ENCODE assay signal across 8 cellular contexts in genomic region chr12:118377891-118378470, GRCh38. TPM values are rescaled to one million over a fixed set of nuclear protein-coding genes. Genes with fewer than 3 reads are reported as not detected.
A peak's percentile ranks its signal among the peaks of the same experiment; 100 is the strongest.
DNase-seq lines count a peak whose midpoint lies in the region; ATAC-seq and TF ChIP-seq lines count a peak whose summit lies in the region.

No MANE protein-coding gene starts in this region.

- peaks cover 29% of the 10 kb centered on the region for H3K4me1 Mint-ChIP-seq in stimulated activated memory B cell treated with anti-CD40 and anti-IgM and Interleukin-4, amounts not matched to agents 10 μg/mL and 1 μg/mL and 100 μg/mL, for 72 hours

- peak overlapping the region; percentile 91 to 99 (median 96) for H3K4me3 ChIP-seq in BLaER1 treated with 17β-estradiol and CSF1 and Interleukin-3, amounts not matched to agents 10 nM and 100 nM
- H3K4me3 ChIP-seq in HEK293 (ENCODE audit: low read depth, low read length) = peak overlapping the region; percentile 91
- peak overlapping the region; percentile 86 for H3K4me3 ChIP-seq in OCI-LY1 (ENCODE audit: low read depth, low read length, poor library complexity, severe bottlenecking)
- H3K4me3 ChIP-seq in epithelial cell of proximal tubule (ENCODE audit: low read depth, low read length) = peak overlapping the region; percentile 83

- peaks cover 38 to 48% (median 46%) of the 10 kb centered on the region in 11 experiments for H3K36me3 ChIP-seq in BLaER1 treated with 17β-estradiol and CSF1 and Interleukin-3, amounts not matched to agents 10 nM and 100 nM
- peaks cover 22 to 37% of the 10 kb centered on the region in 2 experiments for H3K36me3 ChIP-seq in HEK293 (ENCODE audit: control insufficient read depth in 2 of 2, insufficient read depth in 1 of 2, low read length in 2 of 2)
- H3K36me3 ChIP-seq in OCI-LY1 (ENCODE audit: insufficient read depth, low read length) = peaks cover 35% of the 10 kb centered on the region

- ATAC-seq in stimulated activated memory B cell treated with anti-CD40 and anti-IgM and Interleukin-4, amounts not matched to agents 10 μg/mL and 1 μg/mL and 100 μg/mL, for 72 hours = no peak
- ATAC-seq in HG02763 (IDR thresholded peaks at IDR 0.05; ENCODE audit: unreplicated experiment) = no peak

- H4K20me1 ChIP-seq in BLaER1 treated with 17β-estradiol and CSF1 and Interleukin-3, amounts not matched to agents 10 nM and 100 nM = peaks cover 18 to 59% (median 34%) of the 10 kb centered on the region in 11 experiments; a peak in 21 of 22 replicates
- no peaks in the 10 kb centered on the region for H4K20me1 ChIP-seq in OCI-LY1 (ENCODE audit: insufficient read depth, low read length)

- H3K4me1 ChIP-seq in BLaER1 treated with 17β-estradiol and CSF1 and Interleukin-3, amounts not matched to agents 10 nM and 100 nM = peaks cover 21 to 34% (median 26%) of the 10 kb centered on the region in 10 experiments
- H3K4me1 ChIP-seq in HEK293 (ENCODE audit: control insufficient read depth, insufficient read depth, low read length) (peaks cover 4% of the 10 kb centered on the region; the same call in 1 of the 2 replicates), OCI-LY1 (ENCODE audit: insufficient read depth, low read length, severe bottlenecking) (peaks cover 35% of the 10 kb centered on the region)

- H3K27ac Mint-ChIP-seq in stimulated activated memory B cell treated with anti-CD40 and anti-IgM and Interleukin-4, amounts not matched to agents 10 μg/mL and 1 μg/mL and 100 μg/mL, for 72 hours = peak overlapping the region; percentile 99

- DNase-seq in activated T-cell treated with anti-CD3 and anti-CD28 coated beads for 24 hours (ENCODE audit: low read depth) (peak; percentile 62), epithelial cell of proximal tubule (ENCODE audit: low read depth) (no peak), myocyte (ENCODE audit: low read depth) (peak; percentile 85)

- H3F3A ChIP-seq in OCI-LY1 (ENCODE audit: insufficient read depth, low read length) = no peaks in the 10 kb centered on the region

- CTCF ChIA-PET in HEK293 (lab: Yijun Ruan, JAX) = interaction anchor here (0.5 to 6.9 kb wide), 37 partner anchors 10 to 1167 kb away, joined by 3 to 125 read pairs (median 4); no protein-coding TSS in a partner anchor

- H3K27me3 ChIP-seq in BLaER1 treated with 17β-estradiol and CSF1 and Interleukin-3, amounts not matched to agents 10 nM and 100 nM = no peaks in the 10 kb centered on the region
- H3K27me3 ChIP-seq in OCI-LY1 (ENCODE audit: insufficient read depth, low read length) = no peaks in the 10 kb centered on the region

- POLR2A ChIA-PET in HEK293 (lab: Yijun Ruan, JAX) = interaction anchor here (0.6 to 1.2 kb wide), 4 partner anchors 209 to 1016 kb away, joined by 3 to 4 read pairs (median 3); partner anchors contain the start of gene PEBP1

- no peak overlapping the region for H2AFZ ChIP-seq in OCI-LY1 (ENCODE audit: low read length)

- H3K27me3 Mint-ChIP-seq in stimulated activated memory B cell treated with anti-CD40 and anti-IgM and Interleukin-4, amounts not matched to agents 10 μg/mL and 1 μg/mL and 100 μg/mL, for 72 hours = no peaks in the 10 kb centered on the region

- H3K9me3 Mint-ChIP-seq in stimulated activated memory B cell treated with anti-CD40 and anti-IgM and Interleukin-4, amounts not matched to agents 10 μg/mL and 1 μg/mL and 100 μg/mL, for 72 hours = no peaks in the 10 kb centered on the region

- H3K4me3 Mint-ChIP-seq in stimulated activated memory B cell treated with anti-CD40 and anti-IgM and Interleukin-4, amounts not matched to agents 10 μg/mL and 1 μg/mL and 100 μg/mL, for 72 hours = peak overlapping the region; percentile 97

- H3K79me2 ChIP-seq in OCI-LY1 (ENCODE audit: insufficient read depth, low read length) = peaks cover 10% of the 10 kb centered on the region; the same call in 1 of the 2 replicates

- H3K9ac ChIP-seq in BLaER1 treated with 17β-estradiol and CSF1 and Interleukin-3, amounts not matched to agents 10 nM and 100 nM = peak overlapping the region; percentile 87 to 96 (median 94); a peak in 21 of 22 replicates
- H3K9ac ChIP-seq in OCI-LY1 (ENCODE audit: low read length) = peak overlapping the region; percentile 86

- peaks cover 10% of the 10 kb centered on the region for H3K36me3 Mint-ChIP-seq in stimulated activated memory B cell treated with anti-CD40 and anti-IgM and Interleukin-4, amounts not matched to agents 10 μg/mL and 1 μg/mL and 100 μg/mL, for 72 hours

- no peaks in the 10 kb centered on the region for H3K9me3 ChIP-seq in BLaER1 treated with 17β-estradiol and CSF1 and Interleukin-3, amounts not matched to agents 10 nM and 100 nM (replicated peaks in 1 of 11)
- H3K9me3 ChIP-seq in HEK293 (ENCODE audit: control insufficient read depth, insufficient read depth, low read depth, low read length) (no peaks in the 10 kb centered on the region), OCI-LY1 (ENCODE audit: low read length) (no peaks in the 10 kb centered on the region)

- TF ChIP-seq CTCF in HEK293 (tag by site-specific recombination; IDR thresholded peaks at IDR 0.05) (peak; percentile 71), OCI-LY1 (IDR thresholded peaks at IDR 0.05; ENCODE audit: low read length) (peak; percentile 89), epithelial cell of proximal tubule (conservative IDR thresholded peaks at IDR 0.05; ENCODE audit: low read depth, low read length) (peak; percentile 91)

- peak overlapping the region; percentile 91 to 99 (median 95) for H3K4me2 ChIP-seq in BLaER1 treated with 17β-estradiol and CSF1 and Interleukin-3, amounts not matched to agents 10 nM and 100 nM
- peak overlapping the region; percentile 90 for H3K4me2 ChIP-seq in OCI-LY1 (ENCODE audit: low read length)

- no peaks in the 10 kb centered on the region for H3K9me2 ChIP-seq in OCI-LY1 (ENCODE audit: low read depth, low read length)

- H3K27ac ChIP-seq in BLaER1 treated with 17β-estradiol and CSF1 and Interleukin-3, amounts not matched to agents 10 nM and 100 nM = peak overlapping the region in 6 of 11 experiments; percentile 90 to 98 (median 96); a peak in 10 of 22 replicates
- H3K27ac ChIP-seq in HEK293 (ENCODE audit: extremely low read depth, low read depth, low read length) = peak overlapping the region; percentile 19
- peak overlapping the region; percentile 57 for H3K27ac ChIP-seq in OCI-LY1 (ENCODE audit: low read depth, low read length, poor library complexity, severe bottlenecking)

TF ChIP-seq in HEK293, 187 proteins besides CTCF, POLR2A, EP300 and RAD21:
- TF ChIP-seq SP7 (tag by site-specific recombination; IDR thresholded peaks at IDR 0.05) = 0 out of 2 replicates have a peak, but pooled peaks have one; percentile 14
- TF ChIP-seq ZNF366 (tag by site-specific recombination; conservative IDR thresholded peaks at IDR 0.05) = no peak
- TF ChIP-seq ZBTB17 (tag by site-specific recombination; IDR thresholded peaks at IDR 0.05) = 0 out of 2 replicates have a peak, but pooled peaks have one; percentile 52
- no peak for TF ChIP-seq ZNF76 (tag by site-specific recombination; IDR thresholded peaks at IDR 0.05; ENCODE audit: borderline replicate concordance, low read depth)
- TF ChIP-seq ZNF362 (tag by site-specific recombination; IDR thresholded peaks at IDR 0.05) = peak; percentile 94
- TF ChIP-seq ZNF596 (tag by site-specific recombination; IDR thresholded peaks at IDR 0.05) = no peak
- no peak for TF ChIP-seq ZFP41 (tag by site-specific recombination; IDR thresholded peaks at IDR 0.05; ENCODE audit: borderline replicate concordance)
- TF ChIP-seq ZNF629 (tag by site-specific recombination; IDR thresholded peaks at IDR 0.05) = 0 out of 2 replicates have a peak, but pooled peaks have one; percentile 13
- no peak for TF ChIP-seq ZNF529 (tag by site-specific recombination; IDR thresholded peaks at IDR 0.05; ENCODE audit: insufficient replicate concordance)
- TF ChIP-seq ZBTB1 (tag by site-specific recombination; IDR thresholded peaks at IDR 0.05) = no peak
- TF ChIP-seq ZNF2 (tag by site-specific recombination; IDR thresholded peaks at IDR 0.05) = no peak
- TF ChIP-seq ZNF654 (tag by site-specific recombination; IDR thresholded peaks at IDR 0.05; ENCODE audit: low read depth) = peak; percentile 60
- peak; percentile 41; the same call in 1 of the 2 replicates for TF ChIP-seq ZBTB44 (tag by site-specific recombination; IDR thresholded peaks at IDR 0.05)
- no peak for TF ChIP-seq ZNF19 (tag by site-specific recombination; IDR thresholded peaks at IDR 0.05; ENCODE audit: low read depth)
- TF ChIP-seq ZBTB21 (tag by site-specific recombination; IDR thresholded peaks at IDR 0.05) = no peak
- no peak for TF ChIP-seq PRDM1 (tag by site-specific recombination; IDR thresholded peaks at IDR 0.05)
- no peak for TF ChIP-seq ZNF768 (tag by site-specific recombination; IDR thresholded peaks at IDR 0.05)

RNA-seq across cellular contexts. Expression of gene SUDS3, which starts 1.6 kb away (rescaled TPM):
- 25.9 and 27.3 TPM in 2 replicates for total RNA-seq in epithelial cell of proximal tubule
- total RNA-seq in myocyte = 49.7 and 71.2 TPM in 2 replicates
- 17.6 TPM for polyA plus RNA-seq in myocyte (2012)

RNA-seq across cellular contexts. Expression of gene TAOK3, which starts 5.3 kb away (rescaled TPM):
- total RNA-seq in epithelial cell of proximal tubule (8.8 and 10.4 TPM in 2 replicates), myocyte (18.1 and 20.9 TPM in 2 replicates)
- polyA plus RNA-seq in myocyte (2012) = 16.3 TPM

Comparison
In these comparisons a context has a peak if more than half of its experiments do, and no peak if none do; other contexts are left out.
1. H3K27ac ChIP-seq: peak in every context shown above with its lines; median percentile 96 in BLaER1 treated with 17β-estradiol and CSF1 and Interleukin-3, amounts not matched to agents 10 nM and 100 nM; 57 in OCI-LY1; 19 in HEK293.